Comparison of ENCODE assay signal across 2 cellular contexts in genomic region chr3:154324919-154325318, GRCh38.
TF ChIP-seq lines count a peak whose summit lies in the region.

No MANE protein-coding gene starts in this region.

TF ChIP-seq in H1, 55 proteins besides CTCF, POLR2A, EP300 and RAD21:
- no peak for TF ChIP-seq TAF7 (optimal IDR thresholded peaks at IDR 0.05; ENCODE audit: borderline replicate concordance, low read depth, low read length)
- TF ChIP-seq FOSL1 (IDR thresholded peaks at IDR 0.05; ENCODE audit: insufficient read depth, low read depth, low read length): no peak
- no peak for TF ChIP-seq ATF2 (IDR thresholded peaks at IDR 0.05; ENCODE audit: low read length)
- TF ChIP-seq HDAC2 (IDR thresholded peaks at IDR 0.05; ENCODE audit: borderline replicate concordance in 1 of 2, low read depth in 2 of 2, low read length in 2 of 2): no peak
- no peak for TF ChIP-seq JUN (IDR thresholded peaks at IDR 0.05; ENCODE audit: low read depth, low read length)
- no peak for TF ChIP-seq CHD1 (IDR thresholded peaks at IDR 0.05; ENCODE audit: low read depth, low read length)

TF ChIP-seq in HEK293T, 16 proteins besides CTCF, POLR2A, EP300 and RAD21:
- TF ChIP-seq LEF1 (IDR thresholded peaks at IDR 0.05; ENCODE audit: borderline replicate concordance): no peak
- TF ChIP-seq HDGF (IDR thresholded peaks at IDR 0.05; ENCODE audit: borderline replicate concordance): no peak
- TF ChIP-seq ELF4 (IDR thresholded peaks at IDR 0.05): no peak
- no peak for TF ChIP-seq BHLHE40 (IDR thresholded peaks at IDR 0.05; ENCODE audit: borderline replicate concordance)
- TF ChIP-seq SP1 (IDR thresholded peaks at IDR 0.05): no peak
- TF ChIP-seq SUZ12 (IDR thresholded peaks at IDR 0.05): no peak
- no peak for TF ChIP-seq ZNF384 (IDR thresholded peaks at IDR 0.05)
- no peak for TF ChIP-seq CTBP1 (IDR thresholded peaks at IDR 0.05; ENCODE audit: borderline replicate concordance)
- TF ChIP-seq L3MBTL2 (conservative IDR thresholded peaks at IDR 0.05): no peak
- no peak for TF ChIP-seq TARDBP (IDR thresholded peaks at IDR 0.05)
- no peak for TF ChIP-seq PKNOX1 (IDR thresholded peaks at IDR 0.05)
- no peak for TF ChIP-seq ARNT (IDR thresholded peaks at IDR 0.05)
- TF ChIP-seq NFRKB (IDR thresholded peaks at IDR 0.05): no peak
- no peak for TF ChIP-seq FOXM1 (IDR thresholded peaks at IDR 0.05; ENCODE audit: borderline replicate concordance)
- no peak for TF ChIP-seq FOXA1 (IDR thresholded peaks at IDR 0.05)
- TF ChIP-seq FOXK2 (IDR thresholded peaks at IDR 0.05): no peak
